ENCODE assay signal across 11 cellular contexts in genomic region chr4:159017323-159018036, GRCh38.
A peak's percentile ranks its signal among the peaks of the same experiment; 100 is the strongest.
DNase-seq lines count a peak whose midpoint lies in the region; ATAC-seq, FAIRE-seq and TF ChIP-seq lines count a peak whose summit lies in the region.
"Had no signal": no experiment of that assay in that cellular context is flagged by ENCODE, and none has a peak within 500 bp of the region (broad histone marks: within the 10 kb centered on the region; RNA-seq: fewer than 3 reads in every experiment).

No MANE protein-coding gene starts in this region.

- no peaks in the 10 kb centered on the region for H3K9me3 ChIP-seq in K562 (replicated peaks; ENCODE audit: control insufficient read depth, insufficient read depth, low read depth, low read length)

- TF ChIP-seq EP300 in K562 (IDR thresholded peaks at IDR 0.05; ENCODE audit: low read length), result no peak

- peak overlapping the region in 1 of 2 experiments; percentile 70; a peak in 1 of 4 replicates for H3K9ac ChIP-seq in K562 (ENCODE audit: insufficient read depth in 1 of 2, low read depth in 2 of 2, low read length in 2 of 2)

- POLR2A ChIA-PET in K562 (lab: Yijun Ruan, JAX), result interaction anchor here (0.6 to 1.3 kb wide), 3 partner anchors 9 to 43 kb away, joined by 3 read pairs; no protein-coding TSS in a partner anchor

- TF ChIP-seq POLR2A in GM18505 (IDR thresholded peaks at IDR 0.05; ENCODE audit: borderline replicate concordance, extremely low read depth, insufficient read depth, insufficient read length), result no peak
- TF ChIP-seq POLR2A in K562 (conservative IDR thresholded peaks at IDR 0.05), result no peak

- WGBS in K562 (ENCODE audit: insufficient coverage, low coverage, missing lambda C conversion rate), result 61% methylated on average over 5 of the region's 5 CpGs

- DNase-seq in K562 (ENCODE audit: extremely low read depth in 1 of 4, low spot score in 3 of 4) (no peak), C1 segment of cervical spinal cord (lab: John Stamatoyannopoulos, UW) (no peak)
- DNase-seq in activated naive CD4-positive, alpha-beta T cell treated with anti-CD3 and anti-CD28 coated beads, Interleukin-2, amount 50 U/mL, for 72 hours (ENCODE audit: low spot score in 2 of 2), result no peak
- no peak for DNase-seq in activated CD8-positive, alpha-beta memory T cell treated with anti-CD3 and anti-CD28 coated beads, Interleukin-2, amount 10 ng/mL, durations not matched to agents 7 days and 5 days
- DNase-seq in activated T-cell treated with anti-CD3 and anti-CD28 coated beads, Interleukin-2, amount 50 U/mL, for 48 hours, result no peak
- DNase-seq: activated CD4-positive, alpha-beta T cell treated with anti-CD3 and anti-CD28 coated beads, Interleukin-2, amount 10 ng/mL, durations not matched to agents 24 days and 14 days; CD4-positive, CD25-positive, alpha-beta regulatory T cell; small intestine had no signal

- no peak for TF ChIP-seq RAD21 in K562 (CRISPR knock-in tag; conservative IDR thresholded peaks at IDR 0.05 in 1 of 2, IDR thresholded peaks at IDR 0.05 in 1 of 2)

- H3K79me2 ChIP-seq in K562 (ENCODE audit: control insufficient read depth, insufficient read depth, low read length), result no peaks in the 10 kb centered on the region

- peaks cover 1% of the 10 kb centered on the region for H3K4me1 Mint-ChIP-seq in activated CD8-positive, alpha-beta memory T cell treated with anti-CD3 and anti-CD28 coated beads, Interleukin-2, amount 10 ng/mL, durations not matched to agents 7 days and 5 days
- H3K4me1 Mint-ChIP-seq: activated CD4-positive, alpha-beta T cell treated with anti-CD3 and anti-CD28 coated beads, Interleukin-2, amount 10 ng/mL, durations not matched to agents 24 days and 14 days; CD4-positive, CD25-positive, alpha-beta regulatory T cell had no signal

- H3K4me3 Mint-ChIP-seq in activated CD8-positive, alpha-beta memory T cell treated with anti-CD3 and anti-CD28 coated beads, Interleukin-2, amount 10 ng/mL, durations not matched to agents 7 days and 5 days, result no peak overlapping the region
- H3K4me3 Mint-ChIP-seq: activated CD4-positive, alpha-beta T cell treated with anti-CD3 and anti-CD28 coated beads, Interleukin-2, amount 10 ng/mL, durations not matched to agents 24 days and 14 days; CD4-positive, CD25-positive, alpha-beta regulatory T cell had no signal

- intact Hi-C loops in K562 (cut with micrococcal nuclease), result loop anchor here (2.0 kb wide), 1 partner anchor 287 kb away; no protein-coding TSS in a partner anchor

- H3K27me3 Mint-ChIP-seq in activated CD8-positive, alpha-beta memory T cell treated with anti-CD3 and anti-CD28 coated beads, Interleukin-2, amount 10 ng/mL, durations not matched to agents 7 days and 5 days, result no peaks in the 10 kb centered on the region

- H3K36me3 Mint-ChIP-seq in activated naive CD4-positive, alpha-beta T cell treated with anti-CD3 and anti-CD28 coated beads, Interleukin-2, amount 50 U/mL, for 72 hours, result no peaks in the 10 kb centered on the region
- no peaks in the 10 kb centered on the region for H3K36me3 Mint-ChIP-seq in activated CD8-positive, alpha-beta memory T cell treated with anti-CD3 and anti-CD28 coated beads, Interleukin-2, amount 10 ng/mL, durations not matched to agents 7 days and 5 days
- H3K36me3 Mint-ChIP-seq: CD4-positive, CD25-positive, alpha-beta regulatory T cell had no signal

- TF ChIP-seq CTCF in K562 (IDR thresholded peaks at IDR 0.05 in 2 of 3, conservative IDR thresholded peaks at IDR 0.05 in 1 of 3; ENCODE audit: insufficient read depth in 2 of 3, low read depth in 1 of 3, low read length in 3 of 3), result no peak

- no TSS peak for BruUV-seq in K562 (replicated peaks; lab: Mats Ljungman, UMichigan)

- H2AFZ ChIP-seq in K562 (ENCODE audit: low read depth, low read length), result peak overlapping the region; percentile 88

- no peaks in the 10 kb centered on the region for H3K27me3 ChIP-seq in K562 (ENCODE audit: control insufficient read depth in 2 of 2, insufficient read depth in 2 of 2, low read length in 2 of 2)

- no peaks in the 10 kb centered on the region for H3K9me1 ChIP-seq in K562 (ENCODE audit: control insufficient read depth, insufficient read depth, low read length)

- no peaks in the 10 kb centered on the region for H3K9me3 Mint-ChIP-seq in activated naive CD4-positive, alpha-beta T cell treated with anti-CD3 and anti-CD28 coated beads, Interleukin-2, amount 50 U/mL, for 72 hours
- H3K9me3 Mint-ChIP-seq in activated CD8-positive, alpha-beta memory T cell treated with anti-CD3 and anti-CD28 coated beads, Interleukin-2, amount 10 ng/mL, durations not matched to agents 7 days and 5 days (ENCODE audit: low read depth), result no peaks in the 10 kb centered on the region
- H3K9me3 Mint-ChIP-seq: activated CD4-positive, alpha-beta T cell treated with anti-CD3 and anti-CD28 coated beads, Interleukin-2, amount 10 ng/mL, durations not matched to agents 24 days and 14 days had no signal

- no peak overlapping the region for H3K27ac Mint-ChIP-seq in activated naive CD4-positive, alpha-beta T cell treated with anti-CD3 and anti-CD28 coated beads, Interleukin-2, amount 50 U/mL, for 72 hours
- H3K27ac Mint-ChIP-seq in activated CD8-positive, alpha-beta memory T cell treated with anti-CD3 and anti-CD28 coated beads, Interleukin-2, amount 10 ng/mL, durations not matched to agents 7 days and 5 days, result no peak overlapping the region
- H3K27ac Mint-ChIP-seq: activated CD4-positive, alpha-beta T cell treated with anti-CD3 and anti-CD28 coated beads, Interleukin-2, amount 10 ng/mL, durations not matched to agents 24 days and 14 days; CD4-positive, CD25-positive, alpha-beta regulatory T cell had no signal

- CTCF ChIA-PET in K562 (lab: Yijun Ruan, JAX; ENCODE audit: low intra/inter-chr PET ratio), result interaction anchor here (0.5 kb wide), 1 partner anchor 14 kb away, joined by 3 read pairs; no protein-coding TSS in a partner anchor
- CTCF ChIA-PET in activated CD8-positive, alpha-beta memory T cell treated with anti-CD3 and anti-CD28 coated beads, Interleukin-2, amount 10 ng/mL, durations not matched to agents 7 days and 5 days (lab: Charles Lee), result interaction anchor here (1.4 kb wide), 1 partner anchor 94 kb away, joined by 4 read pairs; no protein-coding TSS in a partner anchor

- H3K36me3 ChIP-seq in K562 (ENCODE audit: control insufficient read depth, insufficient read depth, low read length), result no peaks in the 10 kb centered on the region

- H4K20me1 ChIP-seq in K562 (replicated peaks; ENCODE audit: control insufficient read depth, insufficient read depth, low read length), result no peaks in the 10 kb centered on the region

- H3K4me2 ChIP-seq in K562 (ENCODE audit: insufficient read depth, low read length), result peak overlapping the region; percentile 4; the same call in 1 of the 2 replicates

- no peak overlapping the region for H3K27ac ChIP-seq in K562 (ENCODE audit: extremely low read depth, low read depth, low read length)

- H3K4me1 ChIP-seq in K562 (replicated peaks in 1 of 2; ENCODE audit: control insufficient read depth in 2 of 2, insufficient read depth in 2 of 2, low read length in 2 of 2), result peaks cover 3 to 13% of the 10 kb centered on the region in 2 experiments; a peak in 3 of 5 replicates

- in situ Hi-C loops in K562 (cut with MboI), result no loop called here

- H3K4me3 ChIP-seq in K562, result no peak overlapping the region

- peak; percentile 29 for FAIRE-seq in K562 (lab: Jason Lieb, UNC)
- FAIRE-seq: small intestine had no signal

- ATAC-seq in GM18505 (IDR thresholded peaks at IDR 0.05; ENCODE audit: unreplicated experiment), result peak; percentile 40
- ATAC-seq in GM21515 (IDR thresholded peaks at IDR 0.05; ENCODE audit: unreplicated experiment), result peak; percentile 32
- peak; percentile 28 for ATAC-seq in HG03135 (IDR thresholded peaks at IDR 0.05; ENCODE audit: unreplicated experiment)
- ATAC-seq in K562, result peak; percentile 17; the same call in 2 of the 3 replicates
- no peak for ATAC-seq in activated naive CD4-positive, alpha-beta T cell treated with anti-CD3 and anti-CD28 coated beads, Interleukin-2, amount 50 U/mL, for 72 hours
- no peak for ATAC-seq in activated CD8-positive, alpha-beta memory T cell treated with anti-CD3 and anti-CD28 coated beads, Interleukin-2, amount 10 ng/mL, durations not matched to agents 7 days and 5 days

TF ChIP-seq in K562, 482 proteins besides CTCF, POLR2A, EP300 and RAD21 (continues in another document):
- TF ChIP-seq XRCC3 (IDR thresholded peaks at IDR 0.05), result no peak
- TF ChIP-seq ZNF347 (CRISPR knock-in tag; IDR thresholded peaks at IDR 0.05; ENCODE audit: low read depth), result no peak
- 0 out of 2 replicates have a peak, but pooled peaks have one; percentile 22 for TF ChIP-seq GABPB1 (CRISPR knock-in tag; IDR thresholded peaks at IDR 0.05)
- TF ChIP-seq, protein P1, sequence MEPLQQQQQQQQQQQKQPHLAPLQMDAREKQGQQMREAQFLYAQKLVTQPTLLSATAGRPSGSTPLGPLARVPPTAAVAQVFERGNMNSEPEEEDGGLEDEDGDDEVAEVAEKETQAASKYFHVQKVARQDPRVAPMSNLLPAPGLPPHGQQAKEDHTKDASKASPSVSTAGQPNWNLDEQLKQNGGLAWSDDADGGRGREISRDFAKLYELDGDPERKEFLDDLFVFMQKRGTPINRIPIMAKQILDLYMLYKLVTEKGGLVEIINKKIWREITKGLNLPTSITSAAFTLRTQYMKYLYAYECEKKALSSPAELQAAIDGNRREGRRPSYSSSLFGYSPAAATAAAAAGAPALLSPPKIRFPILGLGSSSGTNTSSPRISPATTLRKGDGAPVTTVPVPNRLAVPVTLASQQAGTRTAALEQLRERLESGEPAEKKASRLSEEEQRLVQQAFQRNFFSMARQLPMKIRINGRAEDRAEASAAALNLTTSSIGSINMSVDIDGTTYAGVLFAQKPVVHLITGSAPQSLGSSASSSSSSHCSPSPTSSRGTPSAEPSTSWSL (CRISPR knock-in tag; IDR thresholded peaks at IDR 0.05; ENCODE audit: borderline replicate concordance), result no peak
- TF ChIP-seq, protein P2, sequence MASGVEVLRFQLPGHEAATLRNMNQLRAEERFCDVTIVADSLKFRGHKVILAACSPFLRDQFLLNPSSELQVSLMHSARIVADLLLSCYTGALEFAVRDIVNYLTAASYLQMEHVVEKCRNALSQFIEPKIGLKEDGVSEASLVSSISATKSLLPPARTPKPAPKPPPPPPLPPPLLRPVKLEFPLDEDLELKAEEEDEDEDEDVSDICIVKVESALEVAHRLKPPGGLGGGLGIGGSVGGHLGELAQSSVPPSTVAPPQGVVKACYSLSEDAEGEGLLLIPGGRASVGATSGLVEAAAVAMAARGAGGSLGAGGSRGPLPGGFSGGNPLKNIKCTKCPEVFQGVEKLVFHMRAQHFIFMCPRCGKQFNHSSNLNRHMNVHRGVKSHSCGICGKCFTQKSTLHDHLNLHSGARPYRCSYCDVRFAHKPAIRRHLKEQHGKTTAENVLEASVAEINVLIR (CRISPR knock-in tag; IDR thresholded peaks at IDR 0.05), result no peak

Comparison
In these comparisons a context has a peak if more than half of its experiments do, and no peak if none do; other contexts are left out.
1. ATAC-seq: peak in GM18505 (single experiment), GM21515 (single experiment), HG03135 (single experiment) and K562 (single experiment); none in activated naive CD4-positive, alpha-beta T cell treated with anti-CD3 and anti-CD28 coated beads, Interleukin-2, amount 50 U/mL, for 72 hours (0 of 2) and activated CD8-positive, alpha-beta memory T cell treated with anti-CD3 and anti-CD28 coated beads, Interleukin-2, amount 10 ng/mL, durations not matched to agents 7 days and 5 days (single experiment).